ENCODE assay signal across 8 cellular contexts in genomic region chr10:63866747-63867140, GRCh38.
DNase-seq lines count a peak whose midpoint lies in the region; ATAC-seq and TF ChIP-seq lines count a peak whose summit lies in the region.

No MANE protein-coding gene starts in this region.

- peak; percentile 61 for ATAC-seq in GM21529 (IDR thresholded peaks at IDR 0.05; ENCODE audit: unreplicated experiment)

- no peaks in the 10 kb centered on the region for H3K9me3 Mint-ChIP-seq in nephron progenitor cell

- in situ Hi-C loops in astrocyte of the cerebellum (cut with HindIII; ENCODE audit: low sequenced_read_pairs): no loop called here

- no peak overlapping the region for H3K27ac Mint-ChIP-seq in nephron progenitor cell

- TF ChIP-seq CTCF in astrocyte of the cerebellum (IDR thresholded peaks at IDR 0.05; ENCODE audit: low read depth, low read length, missing control alignments) (no peak), nephron progenitor cell (IDR thresholded peaks at IDR 0.05) (peak; percentile 38)

- no peaks in the 10 kb centered on the region for H3K36me3 ChIP-seq in H7 (replicated peaks; ENCODE audit: control insufficient read depth, insufficient read depth, low read length)

- H3K4me3 ChIP-seq in astrocyte of the cerebellum (ENCODE audit: low read depth, low read length) (no peak overlapping the region), H7 (ENCODE audit: insufficient read depth, low read depth, low read length) (no peak overlapping the region)

- H3K4me3 Mint-ChIP-seq in nephron progenitor cell: no peak overlapping the region

- no peaks in the 10 kb centered on the region for H3K36me3 Mint-ChIP-seq in nephron progenitor cell (ENCODE audit: low read depth)

- no peaks in the 10 kb centered on the region for H3K27me3 ChIP-seq in H7 (ENCODE audit: control insufficient read depth, insufficient read depth, low read length)

- peaks cover 28% of the 10 kb centered on the region for H3K27me3 Mint-ChIP-seq in nephron progenitor cell (ENCODE audit: low read depth, poor library complexity)

- DNase-seq in DMS 273 (lab: John Stamatoyannopoulos, UW; ENCODE audit: unreplicated experiment): peak; percentile 50
- no peak for DNase-seq in DMS 273 treated with DMSO at 0.1 percent for 48 hours (lab: John Stamatoyannopoulos, UW)
- peak; percentile 29 for DNase-seq in HPDE6-E6E7 (ENCODE audit: extremely low spot score)
- DNase-seq in astrocyte of the cerebellum (ENCODE audit: low read depth): peak; percentile 6
- peak; percentile 5 for DNase-seq in nephron progenitor cell
- DNase-seq in amniotic stem cell (lab: John Stamatoyannopoulos, UW): no peak
- no peak for DNase-seq in H7

- H3K4me1 Mint-ChIP-seq in nephron progenitor cell: peaks cover 13% of the 10 kb centered on the region

Comparison
In these comparisons a context has a peak if more than half of its experiments do, and no peak if none do; other contexts are left out.
1. DNase-seq: peak in DMS 273 (single experiment), HPDE6-E6E7 (single experiment), astrocyte of the cerebellum (single experiment) and nephron progenitor cell (single experiment); none in DMS 273 treated with DMSO at 0.1 percent for 48 hours (single experiment), amniotic stem cell (single experiment) and H7 (single experiment).